ENCODE assay signal across 28 cellular contexts in genomic region chr1:186775031-186775430, GRCh38. TPM values are rescaled to one million over a fixed set of nuclear protein-coding genes. Genes with fewer than 3 reads are reported as not detected.
"Had no signal": no experiment of that assay in that cellular context is flagged by ENCODE, and none has a peak within 500 bp of the region (broad histone marks: within the 10 kb centered on the region; RNA-seq: fewer than 3 reads in every experiment).

No MANE protein-coding gene starts in this region.

- H3K27me3 ChIP-seq: ascending aorta, cardiac muscle cell, MG63, SJCRH30 had no signal

- H3K4me1 ChIP-seq: ascending aorta, SJCRH30 had no signal

- H3K27ac ChIP-seq: ascending aorta, cardiac muscle cell, SJCRH30, SK-N-MC had no signal

- ATAC-seq: activated CD8-positive, alpha-beta T cell treated with anti-CD3 and anti-CD28 coated beads for 36 hours; activated T-cell treated with anti-CD3 and anti-CD28 coated beads, Interleukin-2, amount 50 U/mL, for 72 hours; activated T-helper 17 cell treated with anti-CD3 and anti-CD28 coated beads, Interleukin-2, amount 50 U/mL, for 72 hours; K562; Panc1 had no signal

- H3K4me3 ChIP-seq: ascending aorta, cardiac muscle cell, K562, MG63, SJCRH30, SK-N-MC had no signal

- H3K36me3 ChIP-seq: ascending aorta, cardiac muscle cell, MG63, SJCRH30 had no signal

- DNase-seq: activated CD4-positive, alpha-beta T cell treated with anti-CD3 and anti-CD28 coated beads, Interleukin-2, amount 10 ng/mL, durations not matched to agents 24 days and 14 days; activated CD4-positive, alpha-beta T cell treated with anti-CD3 and anti-CD28 coated beads, Interleukin-2, amount 50 U/mL, for 4 hours; activated CD8-positive, alpha-beta T cell treated with anti-CD3 and anti-CD28 coated beads for 36 hours; activated effector memory CD4-positive, alpha-beta T cell treated with anti-CD3 and anti-CD28 coated beads, Interleukin-2, amount 50 U/mL, for 16 hours; activated naive CD4-positive, alpha-beta T cell treated with Interleukin-2 at 50 U/mL for 16 hours; activated naive CD8-positive, alpha-beta T cell treated with anti-CD3 and anti-CD28 coated beads, Interleukin-2, amount 10 ng/mL, durations not matched to agents 7 days and 5 days; activated T-cell treated with anti-CD3 and anti-CD28 coated beads, Interleukin-2, amount 50 U/mL, for 1 hour; activated T-cell treated with anti-CD3 and anti-CD28 coated beads, Interleukin-2, amount 50 U/mL, for 72 hours; amygdala; MG63; MV-4-11; NCI-H1092; NCI-H1436 treated with DMSO at 0.1 percent for 48 hours; NCI-H1694 treated with DMSO at 0.1 percent for 48 hours; NCI-H2029; NCI-H2171 treated with DMSO at 0.1 percent for 48 hours; NCI-H2227 treated with DMSO at 0.1 percent for 48 hours; NCI-H524 treated with DMSO at 0.1 percent for 48 hours; SHP77; SJCRH30; T1000 had no signal

- H3K9me3 ChIP-seq: ascending aorta, MG63, SJCRH30 had no signal

RNA-seq across cellular contexts. Expression of gene PLA2G4A, which starts 53.7 kb away (rescaled TPM):
- total RNA-seq: SJCRH30; T-helper 1 cell treated with Interleukin-12 subunit alpha and Interleukin-12 subunit beta and Interleukin-4 antibody, amounts not matched to agents 30 ng/mL and 1 ng/mL, for 36 hours had no signal
